ENCODE assay signal across 1 cellular context in genomic region chr4:85228264-85228663, GRCh38.
TF ChIP-seq lines count a peak whose summit lies in the region.

No MANE protein-coding gene starts in this region.

TF ChIP-seq in WTC11, 78 proteins besides CTCF, POLR2A, EP300 and RAD21 (continued from another document):
- TF ChIP-seq ERG (CRISPR knock-in tag; IDR thresholded peaks at IDR 0.05) (no peak), ZNF138 (CRISPR knock-in tag; conservative IDR thresholded peaks at IDR 0.05) (no peak), NR2C2 (CRISPR knock-in tag; IDR thresholded peaks at IDR 0.05) (no peak), NFATC4 (CRISPR knock-in tag; IDR thresholded peaks at IDR 0.05) (no peak), FOXJ3 (CRISPR knock-in tag; IDR thresholded peaks at IDR 0.05; ENCODE audit: borderline replicate concordance) (no peak), TCF7 (CRISPR knock-in tag; IDR thresholded peaks at IDR 0.05; ENCODE audit: low read depth) (no peak), GTF2I (CRISPR knock-in tag; conservative IDR thresholded peaks at IDR 0.05) (no peak), IRF2 (CRISPR knock-in tag; IDR thresholded peaks at IDR 0.05; ENCODE audit: borderline replicate concordance, low read depth) (no peak), FOXP4 (CRISPR knock-in tag; IDR thresholded peaks at IDR 0.05) (no peak), ZNF263 (CRISPR knock-in tag; IDR thresholded peaks at IDR 0.05; ENCODE audit: low read depth) (no peak), ETV6 (CRISPR knock-in tag; IDR thresholded peaks at IDR 0.05) (no peak), KAT7 (CRISPR knock-in tag; IDR thresholded peaks at IDR 0.05; ENCODE audit: borderline replicate concordance) (no peak)
- TF ChIP-seq, protein P1, sequence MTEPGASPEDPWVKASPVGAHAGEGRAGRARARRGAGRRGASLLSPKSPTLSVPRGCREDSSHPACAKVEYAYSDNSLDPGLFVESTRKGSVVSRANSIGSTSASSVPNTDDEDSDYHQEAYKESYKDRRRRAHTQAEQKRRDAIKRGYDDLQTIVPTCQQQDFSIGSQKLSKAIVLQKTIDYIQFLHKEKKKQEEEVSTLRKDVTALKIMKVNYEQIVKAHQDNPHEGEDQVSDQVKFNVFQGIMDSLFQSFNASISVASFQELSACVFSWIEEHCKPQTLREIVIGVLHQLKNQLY (CRISPR knock-in tag; IDR thresholded peaks at IDR 0.05), result no peak
- TF ChIP-seq, protein P2, sequence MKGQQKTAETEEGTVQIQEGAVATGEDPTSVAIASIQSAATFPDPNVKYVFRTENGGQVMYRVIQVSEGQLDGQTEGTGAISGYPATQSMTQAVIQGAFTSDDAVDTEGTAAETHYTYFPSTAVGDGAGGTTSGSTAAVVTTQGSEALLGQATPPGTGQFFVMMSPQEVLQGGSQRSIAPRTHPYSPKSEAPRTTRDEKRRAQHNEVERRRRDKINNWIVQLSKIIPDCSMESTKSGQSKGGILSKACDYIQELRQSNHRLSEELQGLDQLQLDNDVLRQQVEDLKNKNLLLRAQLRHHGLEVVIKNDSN (CRISPR knock-in tag; IDR thresholded peaks at IDR 0.05), result no peak
- TF ChIP-seq, protein P3, sequence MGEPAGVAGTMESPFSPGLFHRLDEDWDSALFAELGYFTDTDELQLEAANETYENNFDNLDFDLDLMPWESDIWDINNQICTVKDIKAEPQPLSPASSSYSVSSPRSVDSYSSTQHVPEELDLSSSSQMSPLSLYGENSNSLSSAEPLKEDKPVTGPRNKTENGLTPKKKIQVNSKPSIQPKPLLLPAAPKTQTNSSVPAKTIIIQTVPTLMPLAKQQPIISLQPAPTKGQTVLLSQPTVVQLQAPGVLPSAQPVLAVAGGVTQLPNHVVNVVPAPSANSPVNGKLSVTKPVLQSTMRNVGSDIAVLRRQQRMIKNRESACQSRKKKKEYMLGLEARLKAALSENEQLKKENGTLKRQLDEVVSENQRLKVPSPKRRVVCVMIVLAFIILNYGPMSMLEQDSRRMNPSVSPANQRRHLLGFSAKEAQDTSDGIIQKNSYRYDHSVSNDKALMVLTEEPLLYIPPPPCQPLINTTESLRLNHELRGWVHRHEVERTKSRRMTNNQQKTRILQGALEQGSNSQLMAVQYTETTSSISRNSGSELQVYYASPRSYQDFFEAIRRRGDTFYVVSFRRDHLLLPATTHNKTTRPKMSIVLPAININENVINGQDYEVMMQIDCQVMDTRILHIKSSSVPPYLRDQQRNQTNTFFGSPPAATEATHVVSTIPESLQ (CRISPR knock-in tag; IDR thresholded peaks at IDR 0.05), result no peak
- TF ChIP-seq, protein P4, sequence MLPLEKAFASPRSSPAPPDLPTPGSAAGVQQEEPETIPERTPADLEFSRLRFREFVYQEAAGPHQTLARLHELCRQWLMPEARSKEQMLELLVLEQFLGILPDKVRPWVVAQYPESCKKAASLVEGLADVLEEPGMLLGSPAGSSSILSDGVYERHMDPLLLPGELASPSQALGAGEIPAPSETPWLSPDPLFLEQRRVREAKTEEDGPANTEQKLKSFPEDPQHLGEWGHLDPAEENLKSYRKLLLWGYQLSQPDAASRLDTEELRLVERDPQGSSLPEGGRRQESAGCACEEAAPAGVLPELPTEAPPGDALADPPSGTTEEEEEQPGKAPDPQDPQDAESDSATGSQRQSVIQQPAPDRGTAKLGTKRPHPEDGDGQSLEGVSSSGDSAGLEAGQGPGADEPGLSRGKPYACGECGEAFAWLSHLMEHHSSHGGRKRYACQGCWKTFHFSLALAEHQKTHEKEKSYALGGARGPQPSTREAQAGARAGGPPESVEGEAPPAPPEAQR (CRISPR knock-in tag; IDR thresholded peaks at IDR 0.05), result no peak
- TF ChIP-seq, protein P5, sequence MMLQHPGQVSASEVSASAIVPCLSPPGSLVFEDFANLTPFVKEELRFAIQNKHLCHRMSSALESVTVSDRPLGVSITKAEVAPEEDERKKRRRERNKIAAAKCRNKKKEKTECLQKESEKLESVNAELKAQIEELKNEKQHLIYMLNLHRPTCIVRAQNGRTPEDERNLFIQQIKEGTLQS (CRISPR knock-in tag; conservative IDR thresholded peaks at IDR 0.05), result no peak
TF ChIP-seq in WTC11: peak in this region for 0.
